9 cellular contexts compared by ENCODE assay signal in genomic region chr21:41316200-41316599, GRCh38. TPM values are rescaled to one million over a fixed set of nuclear protein-coding genes. Genes with fewer than 3 reads are reported as not detected.
DNase-seq lines count a peak whose midpoint lies in the region; ATAC-seq and TF ChIP-seq lines count a peak whose summit lies in the region.
"Had no signal": no experiment of that assay in that cellular context is flagged by ENCODE, and none has a peak within 500 bp of the region (broad histone marks: within the 10 kb centered on the region; RNA-seq: fewer than 3 reads in every experiment).

No MANE protein-coding gene starts in this region.

- no peak for TF ChIP-seq CTCF in hepatocyte (IDR thresholded peaks at IDR 0.05; ENCODE audit: poor library complexity)
- no peak for TF ChIP-seq CTCF in neural progenitor cell (IDR thresholded peaks at IDR 0.05)
- no peak for TF ChIP-seq CTCF in upper lobe of right lung (IDR thresholded peaks at IDR 0.05)
- no peak for TF ChIP-seq CTCF in activated CD8-positive, alpha-beta T cell treated with anti-CD3 and anti-CD28 coated beads for 36 hours (IDR thresholded peaks at IDR 0.05)

- H3F3A ChIP-seq in neural progenitor cell (ENCODE audit: low read depth) = no peaks in the 10 kb centered on the region

- peak overlapping the region; percentile 92 for H3K4me2 ChIP-seq in hepatocyte
- peak overlapping the region; percentile 92 for H3K4me2 ChIP-seq in neural progenitor cell

- H3K27ac Mint-ChIP-seq in activated naive CD4-positive, alpha-beta T cell treated with anti-CD3 and anti-CD28 coated beads, Interleukin-2, amount 50 U/mL, for 24 hours = no peak overlapping the region
- H3K27ac Mint-ChIP-seq in neural progenitor cell = no peak overlapping the region
- H3K27ac Mint-ChIP-seq in activated CD8-positive, alpha-beta T cell treated with anti-CD3 and anti-CD28 coated beads for 36 hours = no peak overlapping the region

- peaks cover 29% of the 10 kb centered on the region for H3K27me3 Mint-ChIP-seq in activated naive CD4-positive, alpha-beta T cell treated with anti-CD3 and anti-CD28 coated beads, Interleukin-2, amount 50 U/mL, for 24 hours
- peaks cover 30% of the 10 kb centered on the region for H3K27me3 Mint-ChIP-seq in neural progenitor cell (ENCODE audit: insufficient read depth, low read depth)
- H3K27me3 Mint-ChIP-seq in activated CD8-positive, alpha-beta T cell treated with anti-CD3 and anti-CD28 coated beads for 36 hours = peaks cover 29% of the 10 kb centered on the region

- no peak overlapping the region for H3K9ac ChIP-seq in neural progenitor cell

- peak overlapping the region; percentile 30 for H3K4me3 Mint-ChIP-seq in activated naive CD4-positive, alpha-beta T cell treated with anti-CD3 and anti-CD28 coated beads, Interleukin-2, amount 50 U/mL, for 24 hours
- peak overlapping the region; percentile 75 for H3K4me3 Mint-ChIP-seq in neural progenitor cell
- no peak overlapping the region for H3K4me3 Mint-ChIP-seq in activated CD8-positive, alpha-beta T cell treated with anti-CD3 and anti-CD28 coated beads for 36 hours

- H3K4me1 Mint-ChIP-seq in activated naive CD4-positive, alpha-beta T cell treated with anti-CD3 and anti-CD28 coated beads, Interleukin-2, amount 50 U/mL, for 24 hours = peaks cover 13% of the 10 kb centered on the region
- H3K4me1 Mint-ChIP-seq in neural progenitor cell = peaks cover 4% of the 10 kb centered on the region
- H3K4me1 Mint-ChIP-seq in activated CD8-positive, alpha-beta T cell treated with anti-CD3 and anti-CD28 coated beads for 36 hours (ENCODE audit: low read depth) = peaks cover 8% of the 10 kb centered on the region

- CTCF ChIA-PET in activated CD8-positive, alpha-beta T cell treated with anti-CD3 and anti-CD28 coated beads for 36 hours (lab: Charles Lee) = no interaction called here

- no peaks in the 10 kb centered on the region for H3K36me3 Mint-ChIP-seq in activated naive CD4-positive, alpha-beta T cell treated with anti-CD3 and anti-CD28 coated beads, Interleukin-2, amount 50 U/mL, for 24 hours
- no peaks in the 10 kb centered on the region for H3K36me3 Mint-ChIP-seq in neural progenitor cell
- H3K36me3 Mint-ChIP-seq in activated CD8-positive, alpha-beta T cell treated with anti-CD3 and anti-CD28 coated beads for 36 hours (ENCODE audit: low read depth) = no peaks in the 10 kb centered on the region

- no peaks in the 10 kb centered on the region for H3K9me3 Mint-ChIP-seq in activated naive CD4-positive, alpha-beta T cell treated with anti-CD3 and anti-CD28 coated beads, Interleukin-2, amount 50 U/mL, for 24 hours
- no peaks in the 10 kb centered on the region for H3K9me3 Mint-ChIP-seq in neural progenitor cell
- no peaks in the 10 kb centered on the region for H3K9me3 Mint-ChIP-seq in activated CD8-positive, alpha-beta T cell treated with anti-CD3 and anti-CD28 coated beads for 36 hours

- no peaks in the 10 kb centered on the region for H3K9me2 ChIP-seq in hepatocyte (replicated peaks; ENCODE audit: insufficient read depth)

- intact Hi-C loops in upper lobe of right lung (cut with DNase I) = no loop called here
- intact Hi-C loops in activated CD8-positive, alpha-beta T cell treated with anti-CD3 and anti-CD28 coated beads for 36 hours (cut with micrococcal nuclease) = no loop called here

- ATAC-seq in upper lobe of right lung (no peak), GM18907 (IDR thresholded peaks at IDR 0.05; ENCODE audit: unreplicated experiment) (no peak)
- ATAC-seq in activated CD8-positive, alpha-beta T cell treated with anti-CD3 and anti-CD28 coated beads for 36 hours = no peak
- ATAC-seq: A549 had no signal

- WGBS in hepatocyte (ENCODE audit: low lambda C conversion rate, missing lambda C conversion rate) = 40% methylated on average over 11 of the region's 11 CpGs

- no peak for DNase-seq in activated naive CD4-positive, alpha-beta T cell treated with Interleukin-2 at 50 U/mL for 16 hours
- DNase-seq in hepatocyte (ENCODE audit: low spot score) (no peak), neural progenitor cell (ENCODE audit: low spot score) (no peak), upper lobe of right lung (no peak), NK-92 (lab: John Stamatoyannopoulos, UW; ENCODE audit: unreplicated experiment) (no peak)
- DNase-seq in activated CD8-positive, alpha-beta T cell treated with anti-CD3 and anti-CD28 coated beads for 36 hours = no peak

- no peaks in the 10 kb centered on the region for H3K9me3 ChIP-seq in hepatocyte (ENCODE audit: low read depth)
- no peaks in the 10 kb centered on the region for H3K9me3 ChIP-seq in neural progenitor cell (ENCODE audit: low read depth)
- no peaks in the 10 kb centered on the region for H3K9me3 ChIP-seq in upper lobe of right lung
- H3K9me3 ChIP-seq: A549 had no signal

- H3K36me3 ChIP-seq in hepatocyte (replicated peaks; ENCODE audit: insufficient read depth, low read depth) (no peaks in the 10 kb centered on the region), neural progenitor cell (no peaks in the 10 kb centered on the region), upper lobe of right lung (no peaks in the 10 kb centered on the region)

- peak overlapping the region; percentile 52 for H3K4me3 ChIP-seq in hepatocyte
- peak overlapping the region; percentile 57 for H3K4me3 ChIP-seq in neural progenitor cell
- H3K4me3 ChIP-seq in upper lobe of right lung = peak overlapping the region; percentile 42
- H3K4me3 ChIP-seq: A549 had no signal

- H2AFZ ChIP-seq in hepatocyte = peak overlapping the region; percentile 45
- peak overlapping the region; percentile 79 for H2AFZ ChIP-seq in neural progenitor cell (replicated peaks)

- H3K27me3 ChIP-seq in hepatocyte (peaks cover 14% of the 10 kb centered on the region), neural progenitor cell (peaks cover 47% of the 10 kb centered on the region), upper lobe of right lung (peaks cover 19% of the 10 kb centered on the region)

- H3K27ac ChIP-seq in hepatocyte (peak overlapping the region; percentile 60), neural progenitor cell (no peak overlapping the region), upper lobe of right lung (no peak overlapping the region)
- H3K27ac ChIP-seq: A549 had no signal

- peaks cover 14% of the 10 kb centered on the region for H3K4me1 ChIP-seq in hepatocyte (ENCODE audit: insufficient read depth)
- H3K4me1 ChIP-seq in neural progenitor cell = no peaks in the 10 kb centered on the region
- H3K4me1 ChIP-seq in upper lobe of right lung = no peaks in the 10 kb centered on the region
- H3K4me1 ChIP-seq: A549 had no signal

- H4K20me1 ChIP-seq in hepatocyte (ENCODE audit: insufficient read depth, poor library complexity, severe bottlenecking) (no peaks in the 10 kb centered on the region), neural progenitor cell (ENCODE audit: low read depth) (no peaks in the 10 kb centered on the region)

- H3K79me2 ChIP-seq in hepatocyte (no peaks in the 10 kb centered on the region), neural progenitor cell (ENCODE audit: low read depth) (no peaks in the 10 kb centered on the region)

- POLR2A ChIA-PET in activated CD8-positive, alpha-beta T cell treated with anti-CD3 and anti-CD28 coated beads for 36 hours (lab: Charles Lee) = no interaction called here

RNA-seq across cellular contexts. Expression of gene FAM3B, which starts 0.4 kb away (rescaled TPM):
- total RNA-seq in hepatocyte (35.4 and 47.5 TPM in 2 replicates), neural progenitor cell (ENCODE audit: low replicate concordance) (not detected in 2 replicates), upper lobe of right lung (5.2 TPM)
- polyA plus RNA-seq in hepatocyte = 45.3 and 49.7 TPM in 2 replicates
- total RNA-seq in activated CD8-positive, alpha-beta T cell treated with anti-CD3 and anti-CD28 coated beads for 36 hours = not detected
- polyA plus RNA-seq: A549 had no signal

RNA-seq across cellular contexts. Expression of gene MX2, which starts 45.6 kb away (rescaled TPM):
- total RNA-seq in hepatocyte (1.9 and 2.6 TPM in 2 replicates), neural progenitor cell (ENCODE audit: low replicate concordance) (2.2 and 3.3 TPM in 2 replicates), upper lobe of right lung (23.0 TPM)
- 0.90 and 1.1 TPM in 2 replicates for polyA plus RNA-seq in hepatocyte
- total RNA-seq in activated CD8-positive, alpha-beta T cell treated with anti-CD3 and anti-CD28 coated beads for 36 hours = 10 to 100 TPM in 1 of 2 experiments, 1 to 10 TPM in 1; 9.2 to 10.3 TPM
- polyA plus RNA-seq: A549 had no signal
